ENCODE assay signal across 12 cellular contexts in genomic region chr6:94751641-94752329, GRCh38.
A peak's percentile ranks its signal among the peaks of the same experiment; 100 is the strongest.
DNase-seq lines count a peak whose midpoint lies in the region; ATAC-seq, FAIRE-seq and TF ChIP-seq lines count a peak whose summit lies in the region.
"Had no signal": no experiment of that assay in that cellular context is flagged by ENCODE, and none has a peak within 500 bp of the region (broad histone marks: within the 10 kb centered on the region; RNA-seq: fewer than 3 reads in every experiment).

No MANE protein-coding gene starts in this region.

- H3K9me2 ChIP-seq in SK-N-SH, result no peaks in the 10 kb centered on the region

- peaks cover 4% of the 10 kb centered on the region for H3F3A ChIP-seq in SK-N-SH (replicated peaks; ENCODE audit: insufficient read depth)

- H4K20me1 ChIP-seq in SK-N-SH (ENCODE audit: insufficient read depth), result no peaks in the 10 kb centered on the region

- H3K36me3 ChIP-seq in SK-N-SH (replicated peaks in 1 of 2; ENCODE audit: control insufficient read depth in 1 of 2, insufficient read depth in 2 of 2, low read length in 1 of 2), result no peaks in the 10 kb centered on the region

- POLR2A ChIA-PET in SK-N-SH (lab: Yijun Ruan, JAX), result no interaction called here

- TF ChIP-seq POLR2A in GM12891 (IDR thresholded peaks at IDR 0.05; ENCODE audit: low read depth, low read length), result no peak

- no peaks in the 10 kb centered on the region for H3K4me1 ChIP-seq in SK-N-SH (ENCODE audit: control insufficient read depth in 1 of 2, insufficient read depth in 2 of 2, low read depth in 1 of 2, low read length in 1 of 2)

- H3K4me2 ChIP-seq in SK-N-SH, result no peak overlapping the region

- no peak overlapping the region for H2AFZ ChIP-seq in SK-N-SH (ENCODE audit: low read depth)

- peak; percentile 84 for ATAC-seq in GM21447 (IDR thresholded peaks at IDR 0.05; ENCODE audit: unreplicated experiment)
- peak; percentile 92 for ATAC-seq in HG03135 (IDR thresholded peaks at IDR 0.05; ENCODE audit: unreplicated experiment)
- ATAC-seq in omental fat pad (ENCODE audit: low FRiP score), result no peak
- ATAC-seq: HCT116 had no signal

- CTCF ChIA-PET in SK-N-SH (lab: Yijun Ruan, JAX), result no interaction called here

- FAIRE-seq in GM12891 (lab: Jason Lieb, UNC), result peak; percentile 20

- 7% methylated on average over 3 of the region's 3 CpGs for WGBS in SK-N-SH (ENCODE audit: low lambda C conversion rate)

- no peaks in the 10 kb centered on the region for H3K27me3 ChIP-seq in SK-N-SH (ENCODE audit: insufficient read depth)

- no peak overlapping the region for H3K9ac ChIP-seq in SK-N-SH

- no peak for TF ChIP-seq RAD21 in SK-N-SH (IDR thresholded peaks at IDR 0.05; ENCODE audit: low read length)

- TF ChIP-seq EP300 in SK-N-SH (IDR thresholded peaks at IDR 0.05; ENCODE audit: borderline replicate concordance in 1 of 2, low read depth in 1 of 2, low read length in 1 of 2), result no peak

- H3K79me2 ChIP-seq in SK-N-SH (ENCODE audit: insufficient read depth), result no peaks in the 10 kb centered on the region

- H3K27ac ChIP-seq in SK-N-SH (ENCODE audit: low read depth in 2 of 2, low read length in 1 of 2), result no peak overlapping the region
- H3K27ac ChIP-seq: C4-2B had no signal

- TF ChIP-seq CTCF in omental fat pad (IDR thresholded peaks at IDR 0.05), result no peak
- no peak for TF ChIP-seq CTCF in SK-N-SH (IDR thresholded peaks at IDR 0.05)

- H3K4me3 ChIP-seq in SK-N-SH (ENCODE audit: low read depth in 2 of 2, low read length in 1 of 2), result no peak overlapping the region

- DNase-seq in GM12891 (ENCODE audit: insufficient read length, low spot score), result peak; percentile 1
- DNase-seq in SIG-M5 treated with dmso at 0.1 percent for 504 hours (lab: John Stamatoyannopoulos, UW; ENCODE audit: unreplicated experiment), result peak; percentile 40
- no peak for DNase-seq in NCI-H510A (lab: John Stamatoyannopoulos, UW)
- DNase-seq in activated CD8-positive, alpha-beta memory T cell treated with anti-CD3 and anti-CD28 coated beads, Interleukin-2, amount 50 U/mL, for 48 hours, result no peak
- DNase-seq in omental fat pad (ENCODE audit: low spot score), result no peak
- no peak for DNase-seq in SK-N-SH
- DNase-seq: activated CD4-positive, CD25-positive, alpha-beta regulatory T cell; NCI-H446 had no signal

- H3K9me3 ChIP-seq in SK-N-SH, result no peaks in the 10 kb centered on the region

TF ChIP-seq in GM12891, 5 proteins besides CTCF, POLR2A, EP300 and RAD21:
- TF ChIP-seq PAX5 (IDR thresholded peaks at IDR 0.05; ENCODE audit: insufficient read depth, low read length, severe bottlenecking) (no peak), SPI1 (IDR thresholded peaks at IDR 0.05; ENCODE audit: low read depth, low read length) (peak; percentile 99)

TF ChIP-seq in SK-N-SH, 30 proteins besides CTCF, POLR2A, EP300 and RAD21:
- no peak for TF ChIP-seq RFX5 (IDR thresholded peaks at IDR 0.05; ENCODE audit: low read length)
- TF ChIP-seq TAF1 (IDR thresholded peaks at IDR 0.05; ENCODE audit: borderline replicate concordance, low read depth, low read length), result no peak
- no peak for TF ChIP-seq IRF3 (IDR thresholded peaks at IDR 0.05; ENCODE audit: low read depth, low read length)
- TF ChIP-seq FOXJ3 (CRISPR knock-in tag; IDR thresholded peaks at IDR 0.05), result no peak
- no peak for TF ChIP-seq FOXM1 (IDR thresholded peaks at IDR 0.05; ENCODE audit: low read depth)
- no peak for TF ChIP-seq NFIC (IDR thresholded peaks at IDR 0.05; ENCODE audit: borderline replicate concordance)
- TF ChIP-seq NRF1 (IDR thresholded peaks at IDR 0.05; ENCODE audit: low read depth, low read length), result no peak
- TF ChIP-seq POLR2AphosphoS5 (IDR thresholded peaks at IDR 0.05; ENCODE audit: low read depth, low read length), result no peak
- no peak for TF ChIP-seq TEAD4 (IDR thresholded peaks at IDR 0.05; ENCODE audit: borderline replicate concordance, insufficient read depth)
- TF ChIP-seq YY1 (IDR thresholded peaks at IDR 0.05; ENCODE audit: low read depth), result no peak
- no peak for TF ChIP-seq EZH2phosphoT487 (IDR thresholded peaks at IDR 0.05; ENCODE audit: borderline replicate concordance, low read depth)
- TF ChIP-seq FOSL2 (IDR thresholded peaks at IDR 0.05; ENCODE audit: borderline replicate concordance, low read depth), result no peak
- TF ChIP-seq GABPA (IDR thresholded peaks at IDR 0.05; ENCODE audit: low read depth), result no peak
- TF ChIP-seq JUND (IDR thresholded peaks at IDR 0.05), result no peak
- TF ChIP-seq RCOR1 (IDR thresholded peaks at IDR 0.05; ENCODE audit: low read length), result no peak
- TF ChIP-seq SMC3 (IDR thresholded peaks at IDR 0.05; ENCODE audit: low read depth, low read length), result no peak

Comparison
In these comparisons a context has a peak if more than half of its experiments do, and no peak if none do; other contexts are left out.
1. DNase-seq: peak in GM12891 (single experiment) and SIG-M5 treated with dmso at 0.1 percent for 504 hours (single experiment); none in NCI-H510A (single experiment), activated CD8-positive, alpha-beta memory T cell treated with anti-CD3 and anti-CD28 coated beads, Interleukin-2, amount 50 U/mL, for 48 hours (single experiment), omental fat pad (single experiment) and SK-N-SH (single experiment).